17 cellular contexts compared by ENCODE assay signal in genomic region chr1:198271467-198271866, GRCh38.
"Had no signal": no experiment of that assay in that cellular context is flagged by ENCODE, and none has a peak within 500 bp of the region (broad histone marks: within the 10 kb centered on the region; RNA-seq: fewer than 3 reads in every experiment).

No MANE protein-coding gene starts in this region.

- H3K36me3 Mint-ChIP-seq: immature natural killer cell had no signal

- H3K27me3 Mint-ChIP-seq: naive thymus-derived CD4-positive, alpha-beta T cell had no signal

- H3K9me3 Mint-ChIP-seq: immature natural killer cell; naive thymus-derived CD4-positive, alpha-beta T cell; nephron progenitor cell had no signal

- H3K27ac ChIP-seq: foreskin keratinocyte, sigmoid colon, skin epidermis, stomach, thoracic aorta, transverse colon had no signal

- H3K27me3 ChIP-seq: foreskin keratinocyte, sigmoid colon, stomach, transverse colon had no signal

- H3K9me3 ChIP-seq: sigmoid colon, stomach, thoracic aorta, transverse colon had no signal

- H3K4me3 Mint-ChIP-seq: immature natural killer cell; naive thymus-derived CD4-positive, alpha-beta T cell; nephron progenitor cell had no signal

- ATAC-seq: foreskin keratinocyte; naive thymus-derived CD4-positive, alpha-beta T cell had no signal

- H3K27ac Mint-ChIP-seq: immature natural killer cell; naive thymus-derived CD4-positive, alpha-beta T cell; nephron progenitor cell had no signal

- H3K4me3 ChIP-seq: lung, sigmoid colon, skin epidermis, stomach, thoracic aorta, transverse colon had no signal

- H3K36me3 ChIP-seq: sigmoid colon, thoracic aorta, transverse colon had no signal

- DNase-seq: dermis blood vessel endothelial cell; foreskin keratinocyte; immature natural killer cell; left ventricle myocardium superior; mesenchymal stem cell; naive thymus-derived CD4-positive, alpha-beta T cell; nephron progenitor cell; posterior cingulate gyrus; sigmoid colon; stimulated activated CD4-positive, alpha-beta T cell treated with anti-CD3 and anti-CD28 coated beads, Interleukin-12 subunit alpha, Interleukin-12 subunit beta, amount 100 ng/mL, for 4 hours; stimulated activated naive CD4-positive, alpha-beta T cell; stomach; substantia nigra; transverse colon had no signal

- H3K4me1 Mint-ChIP-seq: nephron progenitor cell had no signal
